In the genomic region with DNA sequence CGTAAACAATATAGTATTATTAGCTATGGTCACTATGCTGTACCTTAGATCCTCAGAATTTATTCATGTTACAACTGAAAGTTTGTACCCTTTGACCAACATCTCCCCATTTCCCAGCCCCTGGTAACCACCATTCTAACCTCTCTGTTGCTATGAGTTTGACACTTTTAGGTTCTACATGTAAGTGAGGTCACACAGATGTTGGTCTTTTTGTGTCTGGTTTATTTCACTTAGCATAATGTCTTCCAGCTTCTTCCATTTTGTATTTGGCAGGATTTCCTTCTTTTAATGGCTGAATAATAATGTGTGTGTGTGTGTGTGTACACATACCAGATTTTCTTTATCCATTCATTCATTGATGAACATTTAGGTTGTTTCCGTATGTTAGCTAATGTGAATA, we compare ENCODE assay signal across 26 cellular contexts.
"Had no signal": no experiment of that assay in that cellular context is flagged by ENCODE, and none has a peak within 500 bp of the region (broad histone marks: within the 10 kb centered on the region; RNA-seq: fewer than 3 reads in every experiment).

No MANE protein-coding gene starts in this region.

- H3K4me3 ChIP-seq: colonic mucosa, esophagus squamous epithelium, gastrocnemius medialis, heart right ventricle, left lung, lower lobe of right lung, mucosa of descending colon had no signal

- H3K9me3 ChIP-seq: colonic mucosa, esophagus squamous epithelium, gastrocnemius medialis, heart right ventricle, left lung, lower lobe of right lung, mucosa of descending colon had no signal

- H3K27ac ChIP-seq: colonic mucosa, epithelial cell of prostate, esophagus squamous epithelium, gastrocnemius medialis, heart right ventricle, left lung, lower lobe of right lung had no signal

- H3K4me1 ChIP-seq: colonic mucosa, lower lobe of right lung had no signal

- DNase-seq: colonic mucosa; cortex of kidney; effector CD8-positive, alpha-beta T cell; effector memory CD8-positive, alpha-beta T cell; endodermal cell; erythroblast; esophagus squamous epithelium; foreskin melanocyte; gastrocnemius medialis; glutamatergic neuron; head of caudate nucleus; heart right ventricle; hippocampal formation; left cardiac atrium; left lung; left ventricle myocardium superior; lower lobe of right lung; mesenchymal stem cell; mucosa of descending colon; naive B cell; naive thymus-derived CD8-positive, alpha-beta T cell had no signal

- H3K36me3 ChIP-seq: colonic mucosa, esophagus squamous epithelium, gastrocnemius medialis, heart right ventricle, left lung, lower lobe of right lung had no signal

- FAIRE-seq: endometrium, islet of Langerhans, keratinocyte had no signal

- H3K27me3 ChIP-seq: colonic mucosa, esophagus squamous epithelium, gastrocnemius medialis, heart right ventricle, left lung had no signal

- ATAC-seq: effector memory CD8-positive, alpha-beta T cell; esophagus mucosa; gastrocnemius medialis; heart right ventricle; left cardiac atrium; left lung; left ventricle myocardium superior; lower lobe of right lung; mucosa of descending colon; naive thymus-derived CD8-positive, alpha-beta T cell had no signal
